Comparison of ENCODE assay signal across 17 cellular contexts in genomic region chr1:6546326-6546725, GRCh38. TPM values are rescaled to one million over a fixed set of nuclear protein-coding genes. Genes with fewer than 3 reads are reported as not detected.
DNase-seq lines count a peak whose midpoint lies in the region; ATAC-seq lines count a peak whose summit lies in the region.
"Had no signal": no experiment of that assay in that cellular context is flagged by ENCODE, and none has a peak within 500 bp of the region (broad histone marks: within the 10 kb centered on the region; RNA-seq: fewer than 3 reads in every experiment).

No MANE protein-coding gene starts in this region.

- H3K27me3 Mint-ChIP-seq in activated T-cell treated with anti-CD3 and anti-CD28 coated beads, Interleukin-2, amount 50 U/mL, for 72 hours (ENCODE audit: low read depth): no peaks in the 10 kb centered on the region
- no peaks in the 10 kb centered on the region for H3K27me3 Mint-ChIP-seq in activated CD4-positive, alpha-beta memory T cell treated with anti-CD3 and anti-CD28 coated beads, Interleukin-2, amount 10 ng/mL, durations not matched to agents 7 days and 5 days

- CTCF ChIA-PET in activated CD4-positive, alpha-beta memory T cell treated with anti-CD3 and anti-CD28 coated beads, Interleukin-2, amount 10 ng/mL, durations not matched to agents 7 days and 5 days (lab: Charles Lee): interaction anchor here (0.5 to 2.8 kb wide), 3 partner anchors 8 to 150 kb away, joined by 3 to 19 read pairs (median 9); partner anchors contain the start of genes NOL9 and TAS1R1

- no peak for DNase-seq in activated T-cell treated with anti-CD3 and anti-CD28 coated beads, Interleukin-2, amount 50 U/mL, for 72 hours
- no peak for DNase-seq in activated T-cell treated with anti-CD3 and anti-CD28 coated beads, Interleukin-2, amount 50 U/mL, for 1 hour
- DNase-seq in activated CD4-positive, alpha-beta memory T cell treated with anti-CD3 and anti-CD28 coated beads, Interleukin-2, amount 10 ng/mL, durations not matched to agents 7 days and 5 days: no peak
- DNase-seq in epithelial cell of prostate (ENCODE audit: low read depth, low spot score) (no peak), posterior vena cava (ENCODE audit: low spot score) (peak; percentile 20), activated gamma-delta T cell treated with Interleukin-2 at 50 U/mL for 16 hours (no peak), HuH-7.5 (ENCODE audit: low spot score) (no peak)
- DNase-seq: DMS 273 treated with DMSO at 0.1 percent for 48 hours; dorsolateral prefrontal cortex; left lung; NCI-H146; NCI-H446; stimulated activated CD4-positive, alpha-beta T cell treated with anti-CD3 and anti-CD28 coated beads, Interleukin-4, amount 100 ng/mL, for 1 hour; upper lobe of left lung had no signal

- peak overlapping the region; percentile 44 for H3K27ac Mint-ChIP-seq in activated T-cell treated with anti-CD3 and anti-CD28 coated beads, Interleukin-2, amount 50 U/mL, for 72 hours
- peak overlapping the region; percentile 92 for H3K27ac Mint-ChIP-seq in activated CD4-positive, alpha-beta memory T cell treated with anti-CD3 and anti-CD28 coated beads, Interleukin-2, amount 10 ng/mL, durations not matched to agents 7 days and 5 days

- no peak for ATAC-seq in activated T-cell treated with anti-CD3 and anti-CD28 coated beads, Interleukin-2, amount 50 U/mL, for 72 hours (replicated peaks in 1 of 2)
- ATAC-seq in GM19452 (IDR thresholded peaks at IDR 0.05; ENCODE audit: unreplicated experiment): no peak
- ATAC-seq: left lung, sciatic nerve had no signal

- peak overlapping the region; percentile 78 for H3K27ac ChIP-seq in epithelial cell of prostate

- intact Hi-C loops in posterior vena cava (cut with DNase I): no loop called here

- POLR2A ChIA-PET in activated CD4-positive, alpha-beta memory T cell treated with anti-CD3 and anti-CD28 coated beads, Interleukin-2, amount 10 ng/mL, durations not matched to agents 7 days and 5 days (lab: Charles Lee): interaction anchor here (1.5 to 2.5 kb wide), 3 partner anchors 8 to 56 kb away, joined by 4 to 22 read pairs (median 10); partner anchors contain the start of genes NOL9 and TAS1R1

- peaks cover 32% of the 10 kb centered on the region for H3K4me1 Mint-ChIP-seq in activated T-cell treated with anti-CD3 and anti-CD28 coated beads, Interleukin-2, amount 50 U/mL, for 72 hours (ENCODE audit: low read depth)
- H3K4me1 Mint-ChIP-seq in activated CD4-positive, alpha-beta memory T cell treated with anti-CD3 and anti-CD28 coated beads, Interleukin-2, amount 10 ng/mL, durations not matched to agents 7 days and 5 days: peaks cover 37% of the 10 kb centered on the region
- H3K4me1 Mint-ChIP-seq: neural crest cell had no signal

- H3K4me3 Mint-ChIP-seq in activated T-cell treated with anti-CD3 and anti-CD28 coated beads, Interleukin-2, amount 50 U/mL, for 72 hours: peak overlapping the region in 1 of 2 donors; percentile 3
- H3K4me3 Mint-ChIP-seq in activated CD4-positive, alpha-beta memory T cell treated with anti-CD3 and anti-CD28 coated beads, Interleukin-2, amount 10 ng/mL, durations not matched to agents 7 days and 5 days: peak overlapping the region; percentile 43
- H3K4me3 Mint-ChIP-seq: neural crest cell had no signal

- H3K36me3 Mint-ChIP-seq in activated T-cell treated with anti-CD3 and anti-CD28 coated beads, Interleukin-2, amount 50 U/mL, for 72 hours (ENCODE audit: insufficient read depth in 2 of 2): peaks cover 5 to 29% of the 10 kb centered on the region in 2 donors
- peaks cover 57% of the 10 kb centered on the region for H3K36me3 Mint-ChIP-seq in activated CD4-positive, alpha-beta memory T cell treated with anti-CD3 and anti-CD28 coated beads, Interleukin-2, amount 10 ng/mL, durations not matched to agents 7 days and 5 days (ENCODE audit: low read depth)

- no peaks in the 10 kb centered on the region for H3K9me3 Mint-ChIP-seq in activated T-cell treated with anti-CD3 and anti-CD28 coated beads, Interleukin-2, amount 50 U/mL, for 72 hours
- H3K9me3 Mint-ChIP-seq in activated CD4-positive, alpha-beta memory T cell treated with anti-CD3 and anti-CD28 coated beads, Interleukin-2, amount 10 ng/mL, durations not matched to agents 7 days and 5 days: no peaks in the 10 kb centered on the region
- H3K9me3 Mint-ChIP-seq: neural crest cell had no signal

RNA-seq across cellular contexts. Expression of gene NOL9, which starts 8.0 kb away (rescaled TPM):
- 10 to 100 TPM; 35.8 to 42.3 TPM for total RNA-seq in activated T-cell treated with anti-CD3 and anti-CD28 coated beads, Interleukin-2, amount 50 U/mL, for 72 hours
- 10 to 100 TPM; 39.1 to 40.8 TPM for total RNA-seq in activated CD4-positive, alpha-beta memory T cell treated with anti-CD3 and anti-CD28 coated beads, Interleukin-2, amount 10 ng/mL, durations not matched to agents 7 days and 5 days
- 10 to 100 TPM; 21.2 to 23.9 TPM for total RNA-seq in posterior vena cava

RNA-seq across cellular contexts. Expression of gene TAS1R1, which starts 8.8 kb away (rescaled TPM):
- not detected for total RNA-seq in activated T-cell treated with anti-CD3 and anti-CD28 coated beads, Interleukin-2, amount 50 U/mL, for 72 hours
- total RNA-seq in activated CD4-positive, alpha-beta memory T cell treated with anti-CD3 and anti-CD28 coated beads, Interleukin-2, amount 10 ng/mL, durations not matched to agents 7 days and 5 days: under 1 TPM in 1 of 2 experiments, not detected in 1; 0.08 TPM
- total RNA-seq in posterior vena cava: not detected
- total RNA-seq: left lung, neural crest cell, sciatic nerve had no signal

RNA-seq across cellular contexts. Expression of gene ZBTB48, which starts 33.5 kb away (rescaled TPM):
- total RNA-seq in activated T-cell treated with anti-CD3 and anti-CD28 coated beads, Interleukin-2, amount 50 U/mL, for 72 hours: 10 to 100 TPM; 39.2 to 50.6 TPM
- total RNA-seq in activated CD4-positive, alpha-beta memory T cell treated with anti-CD3 and anti-CD28 coated beads, Interleukin-2, amount 10 ng/mL, durations not matched to agents 7 days and 5 days: 10 to 100 TPM; 33.2 to 42.3 TPM
- total RNA-seq in posterior vena cava: 10 to 100 TPM; 18.6 to 19.5 TPM

RNA-seq across cellular contexts. Expression of gene PLEKHG5, which starts 54.9 kb away (rescaled TPM):
- 1 to 10 TPM; 2.6 to 3.2 TPM for total RNA-seq in activated T-cell treated with anti-CD3 and anti-CD28 coated beads, Interleukin-2, amount 50 U/mL, for 72 hours
- total RNA-seq in activated CD4-positive, alpha-beta memory T cell treated with anti-CD3 and anti-CD28 coated beads, Interleukin-2, amount 10 ng/mL, durations not matched to agents 7 days and 5 days: 1 to 10 TPM; 1.7 to 2.3 TPM
- total RNA-seq in posterior vena cava: 10 to 100 TPM in 1 of 2 donors, 1 to 10 TPM in 1; 8.9 to 13.0 TPM

RNA-seq across cellular contexts. Expression of gene KLHL21, which starts 56.3 kb away (rescaled TPM):
- 10 to 100 TPM; 24.2 to 26.1 TPM for total RNA-seq in activated T-cell treated with anti-CD3 and anti-CD28 coated beads, Interleukin-2, amount 50 U/mL, for 72 hours
- 10 to 100 TPM; 26.7 to 27.0 TPM for total RNA-seq in activated CD4-positive, alpha-beta memory T cell treated with anti-CD3 and anti-CD28 coated beads, Interleukin-2, amount 10 ng/mL, durations not matched to agents 7 days and 5 days
- total RNA-seq in posterior vena cava: 10 to 100 TPM; 25.5 to 31.7 TPM
